14 cellular contexts compared by ENCODE assay signal in genomic region chr3:152384412-152384811, GRCh38.
DNase-seq lines count a peak whose midpoint lies in the region; ATAC-seq and TF ChIP-seq lines count a peak whose summit lies in the region.
"Had no signal": no experiment of that assay in that cellular context is flagged by ENCODE, and none has a peak within 500 bp of the region (broad histone marks: within the 10 kb centered on the region; RNA-seq: fewer than 3 reads in every experiment).

No MANE protein-coding gene starts in this region.

- H3K27me3 ChIP-seq in muscle layer of colon (ENCODE audit: control insufficient read depth in 1 of 2, insufficient read depth in 2 of 2, low read length in 2 of 2): no peaks in the 10 kb centered on the region
- H3K27me3 ChIP-seq in tibial nerve: no peaks in the 10 kb centered on the region

- no peak for TF ChIP-seq CTCF in tibial nerve (IDR thresholded peaks at IDR 0.05)

- H3K4me1 ChIP-seq in muscle layer of colon (ENCODE audit: insufficient read depth, low read length): peaks cover 73% of the 10 kb centered on the region
- peaks cover 0 to 94% (median 69%) of the 10 kb centered on the region in 4 donors for H3K4me1 ChIP-seq in tibial nerve

- H3K4me3 ChIP-seq in muscle layer of colon (ENCODE audit: low read depth in 1 of 2, low read length in 2 of 2) (no peak overlapping the region), tibial nerve (no peak overlapping the region)

- H3K36me3 ChIP-seq in muscle layer of colon (ENCODE audit: insufficient read depth, low read length) (no peaks in the 10 kb centered on the region), tibial nerve (no peaks in the 10 kb centered on the region)

- no peak for DNase-seq in activated naive CD4-positive, alpha-beta T cell treated with Interleukin-2 at 50 U/mL for 16 hours
- DNase-seq in activated naive CD8-positive, alpha-beta T cell treated with anti-CD3 and anti-CD28 coated beads for 36 hours: no peak
- DNase-seq in tibial nerve (ENCODE audit: low spot score in 2 of 2): no peak
- no peak for DNase-seq in HK-2 (ENCODE audit: unreplicated experiment)
- no peak for DNase-seq in NCI-H748 treated with DMSO at 0.1 percent for 48 hours (lab: John Stamatoyannopoulos, UW)
- DNase-seq: activated effector memory CD4-positive, alpha-beta T cell treated with Interleukin-2 at 50 U/mL for 16 hours; GOT3; kidney glomerular epithelial cell; NCI-H2029 treated with DMSO at 0.1 percent for 48 hours; T-helper 9 cell had no signal

- H3K9me3 ChIP-seq in muscle layer of colon (ENCODE audit: low read length) (no peaks in the 10 kb centered on the region), tibial nerve (no peaks in the 10 kb centered on the region)

- H3K9me3 Mint-ChIP-seq in activated naive CD4-positive, alpha-beta T cell treated with anti-CD3 and anti-CD28 coated beads, Interleukin-2, amount 50 U/mL, for 24 hours: no peaks in the 10 kb centered on the region
- H3K9me3 Mint-ChIP-seq in activated naive CD8-positive, alpha-beta T cell treated with anti-CD3 and anti-CD28 coated beads for 36 hours: no peaks in the 10 kb centered on the region

- TF ChIP-seq POLR2A in tibial nerve (IDR thresholded peaks at IDR 0.05): no peak

- H3K4me3 Mint-ChIP-seq in activated naive CD4-positive, alpha-beta T cell treated with anti-CD3 and anti-CD28 coated beads, Interleukin-2, amount 50 U/mL, for 24 hours: peak overlapping the region; percentile 36
- H3K4me3 Mint-ChIP-seq in activated naive CD8-positive, alpha-beta T cell treated with anti-CD3 and anti-CD28 coated beads for 36 hours: no peak overlapping the region

- no peak for ATAC-seq in HG02571 (IDR thresholded peaks at IDR 0.05; ENCODE audit: unreplicated experiment)

- H3K27me3 Mint-ChIP-seq in activated naive CD4-positive, alpha-beta T cell treated with anti-CD3 and anti-CD28 coated beads, Interleukin-2, amount 50 U/mL, for 24 hours: no peaks in the 10 kb centered on the region
- no peaks in the 10 kb centered on the region for H3K27me3 Mint-ChIP-seq in activated naive CD8-positive, alpha-beta T cell treated with anti-CD3 and anti-CD28 coated beads for 36 hours

- no peak overlapping the region for H3K9ac ChIP-seq in muscle layer of colon (ENCODE audit: low read length)

- H3K27ac Mint-ChIP-seq in activated naive CD4-positive, alpha-beta T cell treated with anti-CD3 and anti-CD28 coated beads, Interleukin-2, amount 50 U/mL, for 24 hours: peak overlapping the region; percentile 82
- peak overlapping the region; percentile 58 for H3K27ac Mint-ChIP-seq in activated naive CD8-positive, alpha-beta T cell treated with anti-CD3 and anti-CD28 coated beads for 36 hours

- TF ChIP-seq EP300 in tibial nerve (IDR thresholded peaks at IDR 0.05): no peak

- H3K36me3 Mint-ChIP-seq in activated naive CD4-positive, alpha-beta T cell treated with anti-CD3 and anti-CD28 coated beads, Interleukin-2, amount 50 U/mL, for 24 hours: peaks cover 9% of the 10 kb centered on the region
- peaks cover 30% of the 10 kb centered on the region for H3K36me3 Mint-ChIP-seq in activated naive CD8-positive, alpha-beta T cell treated with anti-CD3 and anti-CD28 coated beads for 36 hours

- H3K4me1 Mint-ChIP-seq in activated naive CD4-positive, alpha-beta T cell treated with anti-CD3 and anti-CD28 coated beads, Interleukin-2, amount 50 U/mL, for 24 hours: peaks cover 94% of the 10 kb centered on the region
- peaks cover 70% of the 10 kb centered on the region for H3K4me1 Mint-ChIP-seq in activated naive CD8-positive, alpha-beta T cell treated with anti-CD3 and anti-CD28 coated beads for 36 hours

- peak overlapping the region; percentile 61 for H3K27ac ChIP-seq in muscle layer of colon (ENCODE audit: low read depth, low read length)
- peak overlapping the region; percentile 3 to 83 (median 67) for H3K27ac ChIP-seq in tibial nerve
- H3K27ac ChIP-seq: C4-2B had no signal
